ENCODE assay signal across 8 cellular contexts in genomic region chr9:35606138-35606504, GRCh38. TPM values are rescaled to one million over a fixed set of nuclear protein-coding genes. Genes with fewer than 3 reads are reported as not detected.
DNase-seq lines count a peak whose midpoint lies in the region; TF ChIP-seq lines count a peak whose summit lies in the region.

No MANE protein-coding gene starts in this region.

- H3K9me3 ChIP-seq in AG04450 (ENCODE audit: control insufficient read depth, insufficient read depth, low read length) (no peaks in the 10 kb centered on the region; the same call in 1 of the 2 replicates), mononuclear cell (ENCODE audit: low read depth, low read length) (no peaks in the 10 kb centered on the region)

- peaks cover 45% of the 10 kb centered on the region for H3K4me1 Mint-ChIP-seq in brain

- H3K27me3 ChIP-seq in AG04450 (ENCODE audit: control insufficient read depth, insufficient read depth, low read length) (no peaks in the 10 kb centered on the region), HL-60 (ENCODE audit: insufficient read depth, poor library complexity, severe bottlenecking) (no peaks in the 10 kb centered on the region), mononuclear cell (ENCODE audit: insufficient read depth, low read length) (no peaks in the 10 kb centered on the region)

- no peak for DNase-seq in AG04450 (ENCODE audit: low read depth, low spot score)
- DNase-seq in HL-60 (ENCODE audit: low read depth in 1 of 2, low spot score in 1 of 2) = no peak
- no peak for DNase-seq in cortex of kidney (lab: John Stamatoyannopoulos, UW)
- DNase-seq in SHP77 treated with DMSO at 0.1 percent for 48 hours (lab: John Stamatoyannopoulos, UW) = no peak
- no peak for DNase-seq in NCI-H2196 treated with DMSO at 0.1 percent for 48 hours (lab: John Stamatoyannopoulos, UW; ENCODE audit: unreplicated experiment)
- DNase-seq in KG1 (lab: John Stamatoyannopoulos, UW) = no peak

- peaks cover 38% of the 10 kb centered on the region for H3K4me1 ChIP-seq in mononuclear cell (ENCODE audit: insufficient read depth, low read length)

- H3K27ac Mint-ChIP-seq in brain = peak overlapping the region in 4 of 5 experiments; percentile 54 to 93 (median 85)

- CTCF ChIA-PET in AG04450 (lab: Charles Lee) = no interaction called here

- POLR2A ChIA-PET in AG04450 (lab: Yijun Ruan, JAX) = no interaction called here

- peaks cover 25% of the 10 kb centered on the region for H3K36me3 Mint-ChIP-seq in brain

- peaks cover 0 to 2% (median 0%) of the 10 kb centered on the region in 5 experiments for H3K9me3 Mint-ChIP-seq in brain

- H3K27ac ChIP-seq in AG04450 (ENCODE audit: low read depth, low read length) (no peak overlapping the region), HL-60 (replicated peaks) (no peak overlapping the region)

- peaks cover 2% of the 10 kb centered on the region for H3K27me3 Mint-ChIP-seq in brain

- TF ChIP-seq CTCF in AG04450 (IDR thresholded peaks at IDR 0.05; ENCODE audit: low read depth, low read length) = no peak
- no peak for TF ChIP-seq CTCF in HL-60 (IDR thresholded peaks at IDR 0.05; ENCODE audit: insufficient read depth, low read length)
- TF ChIP-seq CTCF in brain (conservative IDR thresholded peaks at IDR 0.05) = no peak

- H3K4me3 Mint-ChIP-seq in brain = peak overlapping the region; percentile 88 to 92 (median 90)

- H3K4me3 ChIP-seq in AG04450 (ENCODE audit: low read depth, low read length) (peak overlapping the region; percentile 77), HL-60 (replicated peaks; ENCODE audit: insufficient read depth, low read length) (peak overlapping the region; percentile 60; the same call in 1 of the 2 replicates), mononuclear cell (ENCODE audit: low read length) (peak overlapping the region; percentile 69)

RNA-seq across cellular contexts. Expression of gene TESK1, which starts 1.1 kb away (rescaled TPM):
- polyA plus RNA-seq in AG04450 (2011; rRNA removed) (12.8 and 14.5 TPM in 2 replicates), brain (ENCODE audit: insufficient read depth, low read depth, low replicate concordance) (61.3 TPM)
- 14.4 and 14.7 TPM in 2 replicates for polyA minus RNA-seq in AG04450 (2011; rRNA and poly(A)+ RNA removed)
- 7.7 TPM for total RNA-seq in mononuclear cell

RNA-seq across cellular contexts. Expression of gene CD72, which starts 12.1 kb away (rescaled TPM):
- polyA plus RNA-seq in AG04450 (2011; rRNA removed) = 0.86 and 1.0 TPM in 2 replicates
- 0.91 and 1.1 TPM in 2 replicates for polyA minus RNA-seq in AG04450 (2011; rRNA and poly(A)+ RNA removed)
- 2.0 TPM for polyA plus RNA-seq in brain (ENCODE audit: insufficient read depth, low read depth, low replicate concordance)
- total RNA-seq in mononuclear cell = 4.9 TPM

RNA-seq across cellular contexts. Expression of gene SIT1, which starts 44.6 kb away (rescaled TPM):
- polyA plus RNA-seq in AG04450 (2011; rRNA removed) (not detected in 2 replicates), brain (ENCODE audit: insufficient read depth, low read depth, low replicate concordance) (2.0 TPM)
- polyA minus RNA-seq in AG04450 (2011; rRNA and poly(A)+ RNA removed) = not detected in 2 replicates
- 9.6 TPM for total RNA-seq in mononuclear cell

RNA-seq across cellular contexts. Expression of gene RMRP, which starts 51.7 kb away (rescaled TPM):
- polyA plus RNA-seq in AG04450 (2011; rRNA removed) (173 and 306 TPM in 2 replicates), brain (ENCODE audit: insufficient read depth, low read depth, low replicate concordance) (not detected)
- polyA minus RNA-seq in AG04450 (2011; rRNA and poly(A)+ RNA removed) = 6,565 and 7,222 TPM in 2 replicates
- 37,843 TPM for total RNA-seq in mononuclear cell

RNA-seq across cellular contexts. Expression of gene CCDC107, which starts 52.0 kb away (rescaled TPM):
- 11.8 TPM in 2 replicates for polyA plus RNA-seq in AG04450 (2011; rRNA removed)
- 5.1 and 7.8 TPM in 2 replicates for polyA minus RNA-seq in AG04450 (2011; rRNA and poly(A)+ RNA removed)
- polyA plus RNA-seq in brain (ENCODE audit: insufficient read depth, low read depth, low replicate concordance) = 45.7 TPM
- total RNA-seq in mononuclear cell = 6.9 TPM
